Comparison of ENCODE assay signal across 1 cellular context in the genomic region with DNA sequence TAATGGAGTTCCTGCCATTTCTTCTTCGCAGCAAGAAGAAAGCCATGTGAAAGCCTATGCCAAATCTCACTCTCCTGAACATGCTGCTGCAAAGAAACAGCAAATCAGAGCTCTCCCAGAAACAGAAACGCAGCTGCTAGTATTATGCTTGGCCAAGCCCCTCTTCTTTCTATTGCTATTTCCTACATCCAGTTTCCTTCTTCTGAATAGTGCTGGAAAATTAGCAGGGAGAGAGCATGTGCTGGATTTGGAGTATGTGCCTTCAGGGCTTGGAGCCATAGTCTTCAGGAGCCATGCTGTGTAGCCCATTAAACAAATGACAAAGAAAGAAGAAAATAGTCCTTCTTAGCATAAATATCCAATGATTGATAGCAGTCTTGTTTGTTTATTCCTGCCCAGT.
TF ChIP-seq lines count a peak whose summit lies in the region.

No MANE protein-coding gene starts in this region.

TF ChIP-seq in GM23338, 12 proteins besides CTCF, POLR2A, EP300 and RAD21 (continued from another document):
- TF ChIP-seq, protein P1, sequence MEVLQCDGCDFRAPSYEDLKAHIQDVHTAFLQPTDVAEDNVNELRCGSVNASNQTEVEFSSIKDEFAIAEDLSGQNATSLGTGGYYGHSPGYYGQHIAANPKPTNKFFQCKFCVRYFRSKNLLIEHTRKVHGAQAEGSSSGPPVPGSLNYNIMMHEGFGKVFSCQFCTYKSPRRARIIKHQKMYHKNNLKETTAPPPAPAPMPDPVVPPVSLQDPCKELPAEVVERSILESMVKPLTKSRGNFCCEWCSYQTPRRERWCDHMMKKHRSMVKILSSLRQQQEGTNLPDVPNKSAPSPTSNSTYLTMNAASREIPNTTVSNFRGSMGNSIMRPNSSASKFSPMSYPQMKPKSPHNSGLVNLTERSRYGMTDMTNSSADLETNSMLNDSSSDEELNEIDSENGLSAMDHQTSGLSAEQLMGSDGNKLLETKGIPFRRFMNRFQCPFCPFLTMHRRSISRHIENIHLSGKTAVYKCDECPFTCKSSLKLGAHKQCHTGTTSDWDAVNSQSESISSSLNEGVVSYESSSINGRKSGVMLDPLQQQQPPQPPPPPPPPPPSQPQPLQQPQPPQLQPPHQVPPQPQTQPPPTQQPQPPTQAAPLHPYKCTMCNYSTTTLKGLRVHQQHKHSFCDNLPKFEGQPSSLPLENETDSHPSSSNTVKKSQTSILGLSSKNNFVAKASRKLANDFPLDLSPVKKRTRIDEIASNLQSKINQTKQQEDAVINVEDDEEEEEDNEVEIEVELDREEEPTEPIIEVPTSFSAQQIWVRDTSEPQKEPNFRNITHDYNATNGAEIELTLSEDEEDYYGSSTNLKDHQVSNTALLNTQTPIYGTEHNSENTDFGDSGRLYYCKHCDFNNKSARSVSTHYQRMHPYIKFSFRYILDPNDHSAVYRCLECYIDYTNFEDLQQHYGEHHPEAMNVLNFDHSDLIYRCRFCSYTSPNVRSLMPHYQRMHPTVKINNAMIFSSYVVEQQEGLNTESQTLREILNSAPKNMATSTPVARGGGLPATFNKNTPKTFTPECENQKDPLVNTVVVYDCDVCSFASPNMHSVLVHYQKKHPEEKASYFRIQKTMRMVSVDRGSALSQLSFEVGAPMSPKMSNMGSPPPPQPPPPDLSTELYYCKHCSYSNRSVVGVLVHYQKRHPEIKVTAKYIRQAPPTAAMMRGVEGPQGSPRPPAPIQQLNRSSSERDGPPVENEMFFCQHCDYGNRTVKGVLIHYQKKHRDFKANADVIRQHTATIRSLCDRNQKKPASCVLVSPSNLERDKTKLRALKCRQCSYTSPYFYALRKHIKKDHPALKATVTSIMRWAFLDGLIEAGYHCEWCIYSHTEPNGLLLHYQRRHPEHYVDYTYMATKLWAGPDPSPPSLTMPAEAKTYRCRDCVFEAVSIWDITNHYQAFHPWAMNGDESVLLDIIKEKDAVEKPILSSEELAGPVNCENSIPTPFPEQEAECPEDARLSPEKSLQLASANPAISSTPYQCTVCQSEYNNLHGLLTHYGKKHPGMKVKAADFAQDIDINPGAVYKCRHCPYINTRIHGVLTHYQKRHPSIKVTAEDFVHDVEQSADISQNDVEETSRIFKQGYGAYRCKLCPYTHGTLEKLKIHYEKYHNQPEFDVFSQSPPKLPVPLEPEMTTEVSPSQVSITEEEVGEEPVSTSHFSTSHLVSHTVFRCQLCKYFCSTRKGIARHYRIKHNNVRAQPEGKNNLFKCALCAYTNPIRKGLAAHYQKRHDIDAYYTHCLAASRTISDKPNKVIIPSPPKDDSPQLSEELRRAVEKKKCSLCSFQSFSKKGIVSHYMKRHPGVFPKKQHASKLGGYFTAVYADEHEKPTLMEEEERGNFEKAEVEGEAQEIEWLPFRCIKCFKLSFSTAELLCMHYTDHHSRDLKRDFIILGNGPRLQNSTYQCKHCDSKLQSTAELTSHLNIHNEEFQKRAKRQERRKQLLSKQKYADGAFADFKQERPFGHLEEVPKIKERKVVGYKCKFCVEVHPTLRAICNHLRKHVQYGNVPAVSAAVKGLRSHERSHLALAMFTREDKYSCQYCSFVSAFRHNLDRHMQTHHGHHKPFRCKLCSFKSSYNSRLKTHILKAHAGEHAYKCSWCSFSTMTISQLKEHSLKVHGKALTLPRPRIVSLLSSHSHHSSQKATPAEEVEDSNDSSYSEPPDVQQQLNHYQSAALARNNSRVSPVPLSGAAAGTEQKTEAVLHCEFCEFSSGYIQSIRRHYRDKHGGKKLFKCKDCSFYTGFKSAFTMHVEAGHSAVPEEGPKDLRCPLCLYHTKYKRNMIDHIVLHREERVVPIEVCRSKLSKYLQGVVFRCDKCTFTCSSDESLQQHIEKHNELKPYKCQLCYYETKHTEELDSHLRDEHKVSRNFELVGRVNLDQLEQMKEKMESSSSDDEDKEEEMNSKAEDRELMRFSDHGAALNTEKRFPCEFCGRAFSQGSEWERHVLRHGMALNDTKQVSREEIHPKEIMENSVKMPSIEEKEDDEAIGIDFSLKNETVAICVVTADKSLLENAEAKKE (CRISPR knock-in tag; IDR thresholded peaks at IDR 0.05): no peak
- TF ChIP-seq NANOG (IDR thresholded peaks at IDR 0.05; ENCODE audit: borderline replicate concordance): no peak
